ENCODE assay signal across 1 cellular context in the genomic region with DNA sequence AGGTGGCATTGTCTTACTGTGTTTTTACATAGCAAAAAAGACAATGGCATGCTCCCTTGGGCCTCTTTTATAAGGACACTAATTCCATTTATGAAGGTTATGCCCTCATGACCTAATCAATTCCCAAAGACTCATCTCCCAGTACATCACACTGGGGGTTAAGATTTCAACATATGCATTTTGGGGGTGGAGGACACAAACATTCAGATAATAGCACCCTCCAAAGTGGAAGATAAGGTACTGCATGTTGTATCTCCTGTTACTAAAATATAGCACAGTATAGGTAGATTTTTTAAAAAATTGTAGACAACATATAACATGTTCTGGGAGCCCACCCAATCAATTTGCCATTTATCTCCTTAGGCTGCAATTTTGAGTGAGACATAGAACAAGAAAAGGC.
A peak's percentile ranks its signal among the peaks of the same experiment; 100 is the strongest.
TF ChIP-seq lines count a peak whose summit lies in the region.

No MANE protein-coding gene starts in this region.

TF ChIP-seq in H1, 55 proteins besides CTCF, POLR2A, EP300 and RAD21:
- no peak for TF ChIP-seq SIRT6 (IDR thresholded peaks at IDR 0.05; ENCODE audit: low read length)
- TF ChIP-seq JUN (IDR thresholded peaks at IDR 0.05; ENCODE audit: low read depth, low read length), result no peak
- no peak for TF ChIP-seq ZNF274 (IDR thresholded peaks at IDR 0.05; ENCODE audit: borderline replicate concordance, extremely low read depth, low read length)
- 0 out of 2 replicates have a peak, but pooled peaks have one; percentile 12 for TF ChIP-seq CEBPB (IDR thresholded peaks at IDR 0.05; ENCODE audit: low read depth, low read length)
- TF ChIP-seq HDAC6 (IDR thresholded peaks at IDR 0.05; ENCODE audit: low read depth, low read length), result no peak
